ENCODE assay signal across 21 cellular contexts in genomic region chr1:36118396-36118795, GRCh38. TPM values are rescaled to one million over a fixed set of nuclear protein-coding genes. Genes with fewer than 3 reads are reported as not detected.
DNase-seq lines count a peak whose midpoint lies in the region; ATAC-seq and TF ChIP-seq lines count a peak whose summit lies in the region.
"Had no signal": no experiment of that assay in that cellular context is flagged by ENCODE, and none has a peak within 500 bp of the region (broad histone marks: within the 10 kb centered on the region; RNA-seq: fewer than 3 reads in every experiment).

No MANE protein-coding gene starts in this region.

- 70 to 100% methylated on average over 2 of the region's 7 CpGs for WGBS in esophagus squamous epithelium, 2 donors
- WGBS in smooth muscle cell (ENCODE audit: low lambda C conversion rate), result 61% methylated on average over 6 of the region's 7 CpGs

- intact Hi-C loops in esophagus squamous epithelium (cut with DNase I), result loop anchor here (10.0 kb wide), 1 partner anchor 166 kb away; no protein-coding TSS in a partner anchor

- H3K27me3 ChIP-seq in esophagus squamous epithelium, result no peaks in the 10 kb centered on the region
- no peaks in the 10 kb centered on the region for H3K27me3 ChIP-seq in smooth muscle cell (ENCODE audit: low read depth)
- H3K27me3 ChIP-seq: BE2C, Peyer's patch had no signal

- peak overlapping the region; percentile 69 for H3K4me2 ChIP-seq in smooth muscle cell
- H3K4me2 ChIP-seq: A549 had no signal

- H3K27ac Mint-ChIP-seq in WTC11 (no peak overlapping the region), immature natural killer cell (no peak overlapping the region)
- H3K27ac Mint-ChIP-seq in activated naive CD4-positive, alpha-beta T cell treated with anti-CD3 and anti-CD28 coated beads, Interleukin-2, amount 10 ng/mL, durations not matched to agents 7 days and 5 days, result no peak overlapping the region
- H3K27ac Mint-ChIP-seq: H9, HFFc6, IgD-negative memory B cell had no signal

- H3K27ac ChIP-seq in esophagus squamous epithelium (peak overlapping the region; percentile 14 to 72 (median 54)), smooth muscle cell (ENCODE audit: low read depth) (no peak overlapping the region)
- H3K27ac ChIP-seq: A549, Peyer's patch had no signal

- no peaks in the 10 kb centered on the region for H4K20me1 ChIP-seq in smooth muscle cell (ENCODE audit: low read depth)

- H2AFZ ChIP-seq in smooth muscle cell (ENCODE audit: low read depth), result no peak overlapping the region

- H3K9me3 ChIP-seq in esophagus squamous epithelium, result no peaks in the 10 kb centered on the region
- no peaks in the 10 kb centered on the region for H3K9me3 ChIP-seq in smooth muscle cell (replicated peaks; ENCODE audit: low read depth)
- H3K9me3 ChIP-seq: A549, BE2C, Peyer's patch had no signal

- H3K4me1 ChIP-seq in esophagus squamous epithelium (peaks cover 0 to 40% (median 10%) of the 10 kb centered on the region in 3 donors), smooth muscle cell (ENCODE audit: low read depth) (peaks cover 21% of the 10 kb centered on the region)
- H3K4me1 ChIP-seq: A549, BE2C, Peyer's patch had no signal

- no peak overlapping the region for H3K4me3 Mint-ChIP-seq in WTC11
- no peak overlapping the region for H3K4me3 Mint-ChIP-seq in immature natural killer cell
- H3K4me3 Mint-ChIP-seq in activated naive CD4-positive, alpha-beta T cell treated with anti-CD3 and anti-CD28 coated beads, Interleukin-2, amount 10 ng/mL, durations not matched to agents 7 days and 5 days, result no peak overlapping the region
- H3K4me3 Mint-ChIP-seq: H9, HFFc6, IgD-negative memory B cell had no signal

- peak; percentile 18 for ATAC-seq in WTC11
- ATAC-seq: A549 had no signal

- H3K9me3 Mint-ChIP-seq in WTC11, result no peaks in the 10 kb centered on the region
- no peaks in the 10 kb centered on the region for H3K9me3 Mint-ChIP-seq in immature natural killer cell
- H3K9me3 Mint-ChIP-seq in activated naive CD4-positive, alpha-beta T cell treated with anti-CD3 and anti-CD28 coated beads, Interleukin-2, amount 10 ng/mL, durations not matched to agents 7 days and 5 days, result no peaks in the 10 kb centered on the region
- H3K9me3 Mint-ChIP-seq: H9, HFFc6, IgD-negative memory B cell had no signal

- no peak for TF ChIP-seq POLR2A in esophagus squamous epithelium (IDR thresholded peaks at IDR 0.05)

- H3F3A ChIP-seq in smooth muscle cell (ENCODE audit: low read depth), result peaks cover 4% of the 10 kb centered on the region

- H3K79me2 ChIP-seq in smooth muscle cell (ENCODE audit: low read depth), result no peaks in the 10 kb centered on the region

- H3K9ac ChIP-seq in smooth muscle cell (ENCODE audit: low read depth), result no peak overlapping the region

- H3K36me3 Mint-ChIP-seq in WTC11 (no peaks in the 10 kb centered on the region), immature natural killer cell (peaks cover 0 to 1% (median 0%) of the 10 kb centered on the region in 3 donors)
- H3K36me3 Mint-ChIP-seq in activated naive CD4-positive, alpha-beta T cell treated with anti-CD3 and anti-CD28 coated beads, Interleukin-2, amount 10 ng/mL, durations not matched to agents 7 days and 5 days, result no peaks in the 10 kb centered on the region
- H3K36me3 Mint-ChIP-seq: IgD-negative memory B cell had no signal

- no peak for TF ChIP-seq CTCF in WTC11 (IDR thresholded peaks at IDR 0.05)
- no peak for TF ChIP-seq CTCF in esophagus squamous epithelium (IDR thresholded peaks at IDR 0.05)
- no peak for TF ChIP-seq CTCF in smooth muscle cell (IDR thresholded peaks at IDR 0.05; ENCODE audit: borderline replicate concordance, insufficient read depth, poor library complexity, severe bottlenecking)

- no peaks in the 10 kb centered on the region for H3K4me1 Mint-ChIP-seq in WTC11
- H3K4me1 Mint-ChIP-seq in immature natural killer cell, result peaks cover 2 to 3% of the 10 kb centered on the region in 2 donors
- H3K4me1 Mint-ChIP-seq in activated naive CD4-positive, alpha-beta T cell treated with anti-CD3 and anti-CD28 coated beads, Interleukin-2, amount 10 ng/mL, durations not matched to agents 7 days and 5 days, result peaks cover 5% of the 10 kb centered on the region

- H3K27me3 Mint-ChIP-seq in WTC11 (ENCODE audit: low read depth), result peaks cover 15% of the 10 kb centered on the region
- peaks cover 0 to 7% (median 3%) of the 10 kb centered on the region in 3 donors for H3K27me3 Mint-ChIP-seq in immature natural killer cell (ENCODE audit: low read depth in 3 of 3)
- peaks cover 48% of the 10 kb centered on the region for H3K27me3 Mint-ChIP-seq in activated naive CD4-positive, alpha-beta T cell treated with anti-CD3 and anti-CD28 coated beads, Interleukin-2, amount 10 ng/mL, durations not matched to agents 7 days and 5 days

- no peaks in the 10 kb centered on the region for H3K36me3 ChIP-seq in esophagus squamous epithelium
- no peaks in the 10 kb centered on the region for H3K36me3 ChIP-seq in smooth muscle cell (ENCODE audit: low read depth)
- H3K36me3 ChIP-seq: BE2C, Peyer's patch had no signal

- H3K4me3 ChIP-seq in esophagus squamous epithelium (no peak overlapping the region), smooth muscle cell (no peak overlapping the region)
- H3K4me3 ChIP-seq: A549, Peyer's patch had no signal

- DNase-seq in NCI-H82 (lab: John Stamatoyannopoulos, UW), result peak; percentile 76
- no peak for DNase-seq in WTC11 (ENCODE audit: low spot score)
- no peak for DNase-seq in esophagus squamous epithelium (lab: John Stamatoyannopoulos, UW)
- DNase-seq in smooth muscle cell (lab: John Stamatoyannopoulos, UW; ENCODE audit: unreplicated experiment), result no peak
- DNase-seq in immature natural killer cell, result no peak
- DNase-seq in NCI-H2029 treated with DMSO at 0.1 percent for 48 hours (lab: John Stamatoyannopoulos, UW), result no peak
- DNase-seq in activated naive CD4-positive, alpha-beta T cell treated with anti-CD3 and anti-CD28 coated beads, Interleukin-2, amount 10 ng/mL, durations not matched to agents 7 days and 5 days, result no peak
- no peak for DNase-seq in central memory CD4-positive, alpha-beta T cell
- DNase-seq: BE2C, DMS79, H9, HFFc6, NCI-H1417, NCI-H187 treated with DMSO at 0.1 percent for 48 hours, NCI-H226, NCI-H510A treated with DMSO at 0.1 percent for 48 hours, NCI-H748 treated with DMSO at 0.1 percent for 48 hours, Peyer's patch had no signal

- POLR2A ChIA-PET in WTC11 (lab: Charles Lee), result interaction anchor here (0.6 kb wide), 1 partner anchor 129 kb away, joined by 4 read pairs; no protein-coding TSS in a partner anchor

- CTCF ChIA-PET in WTC11 (lab: Charles Lee), result interaction anchor here (0.6 to 3.6 kb wide), 8 partner anchors 15 to 185 kb away, joined by 3 to 55 read pairs (median 5); partner anchors contain the start of genes ADPRS and TRAPPC3
- CTCF ChIA-PET in activated naive CD4-positive, alpha-beta T cell treated with anti-CD3 and anti-CD28 coated beads, Interleukin-2, amount 10 ng/mL, durations not matched to agents 7 days and 5 days (lab: Charles Lee), result interaction anchor here (0.9 to 2.8 kb wide), 3 partner anchors 13 to 17 kb away, joined by 3 to 12 read pairs (median 7); no protein-coding TSS in a partner anchor

TF ChIP-seq in WTC11, 78 proteins besides CTCF, POLR2A, EP300 and RAD21 (continues in another document):
- TF ChIP-seq USF2 (CRISPR knock-in tag; IDR thresholded peaks at IDR 0.05), result no peak

RNA-seq across cellular contexts. Expression of gene COL8A2, which starts 6.6 kb away (rescaled TPM):
- 2.3 to 3.5 TPM (median 3.3 TPM) in 3 replicates for total RNA-seq in WTC11 (2021)
- 1 to 10 TPM; 4.0 to 7.4 (median 5.1) TPM for total RNA-seq in esophagus squamous epithelium
- 21.7 and 32.9 TPM in 2 replicates for total RNA-seq in smooth muscle cell
- 35.9 and 59.0 TPM in 2 replicates for polyA plus RNA-seq in smooth muscle cell
- polyA plus RNA-seq in immature natural killer cell, result under 1 TPM in 1 of 3 donors, not detected in 2; 0.12 TPM
- polyA plus RNA-seq: IgD-negative memory B cell had no signal

RNA-seq across cellular contexts. Expression of gene ADPRS, which starts 29.7 kb away (rescaled TPM):
- total RNA-seq in WTC11 (2021) (30.0 to 32.7 TPM (median 31.2 TPM) in 3 replicates), esophagus squamous epithelium (10 to 100 TPM; 41.0 to 57.8 (median 48.1) TPM), smooth muscle cell (26.7 and 31.0 TPM in 2 replicates)
- polyA plus RNA-seq in smooth muscle cell (38.8 and 44.1 TPM in 2 replicates), immature natural killer cell (10 to 100 TPM; 15.7 to 28.4 (median 26.5) TPM)

RNA-seq across cellular contexts. Expression of gene TRAPPC3, which starts 30.9 kb away (rescaled TPM):
- total RNA-seq in WTC11 (2021) (48.9 to 52.5 TPM (median 52.0 TPM) in 3 replicates), esophagus squamous epithelium (100 to 1,000 TPM in 2 of 4 donors, 10 to 100 TPM in 2; 68.3 to 132 (median 112) TPM), smooth muscle cell (67.8 and 202 TPM in 2 replicates)
- polyA plus RNA-seq in smooth muscle cell (113 and 114 TPM in 2 replicates), immature natural killer cell (100 to 1,000 TPM; 113 to 219 (median 129) TPM)

RNA-seq across cellular contexts. Expression of gene TEKT2, which starts 34.5 kb away (rescaled TPM):
- 1.9 to 2.5 TPM (median 2.0 TPM) in 3 replicates for total RNA-seq in WTC11 (2021)
- total RNA-seq in esophagus squamous epithelium, result not detected
- 0.27 TPM in 1 of 2 replicates, not detected in the other for total RNA-seq in smooth muscle cell
- 0.66 and 0.85 TPM in 2 replicates for polyA plus RNA-seq in smooth muscle cell
- polyA plus RNA-seq in immature natural killer cell, result not detected
- total RNA-seq: HFFc6, M059J, Peyer's patch had no signal
- polyA plus RNA-seq: IgD-negative memory B cell had no signal

RNA-seq across cellular contexts. Expression of gene MAP7D1, which starts 37.6 kb away (rescaled TPM):
- total RNA-seq in WTC11 (2021), result 65.0 to 88.7 TPM (median 72.0 TPM) in 3 replicates
- total RNA-seq in esophagus squamous epithelium, result 100 to 1,000 TPM in 2 of 4 donors, 10 to 100 TPM in 2; 59.4 to 180 (median 92.9) TPM
- 102 and 109 TPM in 2 replicates for total RNA-seq in smooth muscle cell
- 169 and 186 TPM in 2 replicates for polyA plus RNA-seq in smooth muscle cell
- polyA plus RNA-seq in immature natural killer cell, result 10 to 100 TPM; 12.4 to 41.9 (median 17.9) TPM
